In genomic region chr12:2783936-2784600, GRCh38 we compare ENCODE assay signal across 1 cellular context.
A peak's percentile ranks its signal among the peaks of the same experiment; 100 is the strongest.
TF ChIP-seq lines count a peak whose summit lies in the region.

No MANE protein-coding gene starts in this region.

TF ChIP-seq in HepG2, 621 proteins besides CTCF, POLR2A, EP300 and RAD21 (continued from another document):
- TF ChIP-seq HIC2 (CRISPR knock-in tag; IDR thresholded peaks at IDR 0.05; ENCODE audit: low read depth) (no peak), ZNF724P (CRISPR knock-in tag; IDR thresholded peaks at IDR 0.05; ENCODE audit: borderline replicate concordance) (no peak), SP4 (CRISPR knock-in tag; IDR thresholded peaks at IDR 0.05) (peak; percentile 45; the same call in 1 of the 2 replicates), STAG1 (CRISPR knock-in tag; IDR thresholded peaks at IDR 0.05) (peak; percentile 72), MIER2 (CRISPR knock-in tag; IDR thresholded peaks at IDR 0.05) (0 out of 2 replicates have a peak, but pooled peaks have one; percentile 44), MYNN (CRISPR knock-in tag; IDR thresholded peaks at IDR 0.05; ENCODE audit: low read depth) (no peak), ETV6 (CRISPR knock-in tag; conservative IDR thresholded peaks at IDR 0.05) (no peak), ZNF180 (CRISPR knock-in tag; IDR thresholded peaks at IDR 0.05; ENCODE audit: borderline replicate concordance, low read depth) (no peak), PRDM10 (CRISPR knock-in tag; IDR thresholded peaks at IDR 0.05; ENCODE audit: low read depth) (no peak), KLF15 (CRISPR knock-in tag; IDR thresholded peaks at IDR 0.05; ENCODE audit: borderline replicate concordance) (no peak), PAF1 (CRISPR knock-in tag; IDR thresholded peaks at IDR 0.05) (no peak), NFKB2 (CRISPR knock-in tag; IDR thresholded peaks at IDR 0.05; ENCODE audit: borderline replicate concordance) (no peak), TEAD3 (CRISPR knock-in tag; optimal IDR thresholded peaks at IDR 0.05; ENCODE audit: borderline replicate concordance) (peak; percentile 7), NCOA1 (CRISPR knock-in tag; IDR thresholded peaks at IDR 0.05) (no peak), ZNF260 (CRISPR knock-in tag; IDR thresholded peaks at IDR 0.05; ENCODE audit: borderline replicate concordance, low read depth) (no peak), ZNF24 (IDR thresholded peaks at IDR 0.05) (no peak), ZMYM3 (CRISPR knock-in tag; IDR thresholded peaks at IDR 0.05) (peak; percentile 67), ZSCAN25 (CRISPR knock-in tag; IDR thresholded peaks at IDR 0.05) (no peak), ZNF569 (CRISPR knock-in tag; IDR thresholded peaks at IDR 0.05; ENCODE audit: borderline replicate concordance) (no peak), ARID4A (CRISPR knock-in tag; IDR thresholded peaks at IDR 0.05; ENCODE audit: borderline replicate concordance) (no peak), CHD2 (IDR thresholded peaks at IDR 0.05; ENCODE audit: low read depth, low read length) (0 out of 2 replicates have a peak, but pooled peaks have one; percentile 42), IRF1 (CRISPR knock-in tag; IDR thresholded peaks at IDR 0.05; ENCODE audit: low read depth) (no peak), ZNF207 (IDR thresholded peaks at IDR 0.05; ENCODE audit: borderline replicate concordance) (no peak), SRSF4 (IDR thresholded peaks at IDR 0.05; ENCODE audit: low read depth, low read length, poor library complexity, severe bottlenecking) (no peak), ZNF235 (CRISPR knock-in tag; IDR thresholded peaks at IDR 0.05; ENCODE audit: borderline replicate concordance) (no peak), MTA1 (CRISPR knock-in tag; IDR thresholded peaks at IDR 0.05; ENCODE audit: borderline replicate concordance) (no peak), ZNF224 (CRISPR knock-in tag; IDR thresholded peaks at IDR 0.05) (no peak), HOXA9 (CRISPR knock-in tag; IDR thresholded peaks at IDR 0.05; ENCODE audit: borderline replicate concordance) (no peak), FOXA3 (CRISPR knock-in tag; IDR thresholded peaks at IDR 0.05) (no peak), ZNF878 (CRISPR knock-in tag; IDR thresholded peaks at IDR 0.05) (no peak), XBP1 (CRISPR knock-in tag; IDR thresholded peaks at IDR 0.05) (no peak), ZNF317 (CRISPR knock-in tag; IDR thresholded peaks at IDR 0.05) (no peak), SATB2 (CRISPR knock-in tag; IDR thresholded peaks at IDR 0.05) (no peak), MTERF4 (CRISPR knock-in tag; IDR thresholded peaks at IDR 0.05) (no peak), MXD3 (CRISPR knock-in tag; IDR thresholded peaks at IDR 0.05) (no peak), ZMAT3 (CRISPR knock-in tag; conservative IDR thresholded peaks at IDR 0.05) (no peak), ZNF143 (CRISPR knock-in tag; IDR thresholded peaks at IDR 0.05) (peak; percentile 64), JDP2 (CRISPR knock-in tag; IDR thresholded peaks at IDR 0.05; ENCODE audit: borderline replicate concordance) (no peak), HOXD1 (CRISPR knock-in tag; IDR thresholded peaks at IDR 0.05) (0 out of 2 replicates have a peak, but pooled peaks have one; percentile 30)
- TF ChIP-seq, protein P1, sequence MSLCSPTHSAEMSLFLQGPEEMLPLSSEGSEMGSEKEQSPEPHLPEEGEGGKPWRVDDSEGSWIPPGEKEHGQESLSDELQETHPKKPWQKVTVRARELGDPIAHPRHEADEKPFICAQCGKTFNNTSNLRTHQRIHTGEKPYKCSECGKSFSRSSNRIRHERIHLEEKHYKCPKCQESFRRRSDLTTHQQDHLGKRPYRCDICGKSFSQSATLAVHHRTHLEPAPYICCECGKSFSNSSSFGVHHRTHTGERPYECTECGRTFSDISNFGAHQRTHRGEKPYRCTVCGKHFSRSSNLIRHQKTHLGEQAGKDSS (CRISPR knock-in tag; IDR thresholded peaks at IDR 0.05; ENCODE audit: borderline replicate concordance, low read depth), result peak; percentile 99
- TF ChIP-seq, protein P2, sequence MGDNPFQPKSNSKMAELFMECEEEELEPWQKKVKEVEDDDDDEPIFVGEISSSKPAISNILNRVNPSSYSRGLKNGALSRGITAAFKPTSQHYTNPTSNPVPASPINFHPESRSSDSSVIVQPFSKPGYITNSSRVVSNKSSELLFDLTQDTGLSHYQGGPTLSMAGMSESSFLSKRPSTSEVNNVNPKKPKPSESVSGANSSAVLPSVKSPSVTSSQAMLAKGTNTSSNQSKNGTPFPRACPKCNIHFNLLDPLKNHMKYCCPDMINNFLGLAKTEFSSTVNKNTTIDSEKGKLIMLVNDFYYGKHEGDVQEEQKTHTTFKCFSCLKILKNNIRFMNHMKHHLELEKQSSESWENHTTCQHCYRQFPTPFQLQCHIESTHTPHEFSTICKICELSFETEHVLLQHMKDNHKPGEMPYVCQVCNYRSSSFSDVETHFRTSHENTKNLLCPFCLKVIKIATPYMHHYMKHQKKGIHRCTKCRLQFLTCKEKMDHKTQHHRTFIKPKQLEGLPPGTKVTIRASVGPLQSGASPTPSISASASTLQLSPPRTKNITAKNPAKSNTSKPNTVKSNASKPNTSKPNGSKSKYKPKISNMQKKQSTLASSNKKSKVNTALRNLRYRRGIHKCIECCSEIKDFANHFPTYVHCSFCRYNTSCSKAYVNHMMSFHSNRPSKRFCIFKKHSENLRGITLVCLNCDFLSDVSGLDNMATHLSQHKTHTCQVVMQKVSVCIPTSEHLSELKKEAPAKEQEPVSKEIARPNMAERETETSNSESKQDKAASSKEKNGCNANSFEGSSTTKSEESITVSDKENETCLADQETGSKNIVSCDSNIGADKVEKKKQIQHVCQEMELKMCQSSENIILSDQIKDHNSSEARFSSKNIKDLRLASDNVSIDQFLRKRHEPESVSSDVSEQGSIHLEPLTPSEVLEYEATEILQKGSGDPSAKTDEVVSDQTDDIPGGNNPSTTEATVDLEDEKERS (CRISPR knock-in tag; IDR thresholded peaks at IDR 0.05), result no peak
